Comparison of ENCODE assay signal across 1 cellular context in the genomic region with DNA sequence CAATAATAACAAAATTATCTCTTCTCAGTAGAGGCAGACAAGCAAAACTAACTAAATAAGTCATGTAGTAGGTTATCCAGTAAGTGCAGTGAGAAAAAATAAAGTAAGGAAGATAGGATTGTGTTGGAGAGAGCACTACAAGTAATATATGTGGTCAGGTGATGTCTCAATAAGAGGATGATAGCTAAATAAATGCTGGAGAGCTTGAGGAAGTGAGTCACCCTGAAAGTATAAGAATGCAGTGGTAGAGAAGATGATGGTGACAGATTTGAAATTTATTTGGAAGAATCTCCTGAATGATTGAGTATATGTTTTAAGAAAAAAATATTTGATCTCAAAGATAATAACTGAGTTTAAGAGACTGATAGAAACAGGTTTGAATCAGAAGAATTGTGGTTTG.
TF ChIP-seq lines count a peak whose summit lies in the region.

No MANE protein-coding gene starts in this region.

TF ChIP-seq in SK-N-SH treated with all-trans-retinoic acid at 6 μM for 48 hours, 23 proteins besides CTCF, POLR2A, EP300 and RAD21 (continued from another document):
- TF ChIP-seq, protein P1, sequence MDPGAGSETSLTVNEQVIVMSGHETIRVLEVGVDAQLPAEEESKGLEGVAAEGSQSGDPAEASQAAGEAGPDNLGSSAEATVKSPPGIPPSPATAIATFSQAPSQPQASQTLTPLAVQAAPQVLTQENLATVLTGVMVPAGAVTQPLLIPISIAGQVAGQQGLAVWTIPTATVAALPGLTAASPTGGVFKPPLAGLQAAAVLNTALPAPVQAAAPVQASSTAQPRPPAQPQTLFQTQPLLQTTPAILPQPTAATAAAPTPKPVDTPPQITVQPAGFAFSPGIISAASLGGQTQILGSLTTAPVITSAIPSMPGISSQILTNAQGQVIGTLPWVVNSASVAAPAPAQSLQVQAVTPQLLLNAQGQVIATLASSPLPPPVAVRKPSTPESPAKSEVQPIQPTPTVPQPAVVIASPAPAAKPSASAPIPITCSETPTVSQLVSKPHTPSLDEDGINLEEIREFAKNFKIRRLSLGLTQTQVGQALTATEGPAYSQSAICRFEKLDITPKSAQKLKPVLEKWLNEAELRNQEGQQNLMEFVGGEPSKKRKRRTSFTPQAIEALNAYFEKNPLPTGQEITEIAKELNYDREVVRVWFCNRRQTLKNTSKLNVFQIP (CRISPR knock-in tag; IDR thresholded peaks at IDR 0.05; ENCODE audit: borderline replicate concordance, low read depth), result no peak
- TF ChIP-seq, protein P2, sequence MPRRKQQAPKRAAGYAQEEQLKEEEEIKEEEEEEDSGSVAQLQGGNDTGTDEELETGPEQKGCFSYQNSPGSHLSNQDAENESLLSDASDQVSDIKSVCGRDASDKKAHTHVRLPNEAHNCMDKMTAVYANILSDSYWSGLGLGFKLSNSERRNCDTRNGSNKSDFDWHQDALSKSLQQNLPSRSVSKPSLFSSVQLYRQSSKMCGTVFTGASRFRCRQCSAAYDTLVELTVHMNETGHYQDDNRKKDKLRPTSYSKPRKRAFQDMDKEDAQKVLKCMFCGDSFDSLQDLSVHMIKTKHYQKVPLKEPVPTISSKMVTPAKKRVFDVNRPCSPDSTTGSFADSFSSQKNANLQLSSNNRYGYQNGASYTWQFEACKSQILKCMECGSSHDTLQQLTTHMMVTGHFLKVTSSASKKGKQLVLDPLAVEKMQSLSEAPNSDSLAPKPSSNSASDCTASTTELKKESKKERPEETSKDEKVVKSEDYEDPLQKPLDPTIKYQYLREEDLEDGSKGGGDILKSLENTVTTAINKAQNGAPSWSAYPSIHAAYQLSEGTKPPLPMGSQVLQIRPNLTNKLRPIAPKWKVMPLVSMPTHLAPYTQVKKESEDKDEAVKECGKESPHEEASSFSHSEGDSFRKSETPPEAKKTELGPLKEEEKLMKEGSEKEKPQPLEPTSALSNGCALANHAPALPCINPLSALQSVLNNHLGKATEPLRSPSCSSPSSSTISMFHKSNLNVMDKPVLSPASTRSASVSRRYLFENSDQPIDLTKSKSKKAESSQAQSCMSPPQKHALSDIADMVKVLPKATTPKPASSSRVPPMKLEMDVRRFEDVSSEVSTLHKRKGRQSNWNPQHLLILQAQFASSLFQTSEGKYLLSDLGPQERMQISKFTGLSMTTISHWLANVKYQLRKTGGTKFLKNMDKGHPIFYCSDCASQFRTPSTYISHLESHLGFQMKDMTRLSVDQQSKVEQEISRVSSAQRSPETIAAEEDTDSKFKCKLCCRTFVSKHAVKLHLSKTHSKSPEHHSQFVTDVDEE (CRISPR knock-in tag; IDR thresholded peaks at IDR 0.05), result no peak
- TF ChIP-seq GLIS3 (CRISPR knock-in tag; IDR thresholded peaks at IDR 0.05), result no peak
- TF ChIP-seq, protein P3, sequence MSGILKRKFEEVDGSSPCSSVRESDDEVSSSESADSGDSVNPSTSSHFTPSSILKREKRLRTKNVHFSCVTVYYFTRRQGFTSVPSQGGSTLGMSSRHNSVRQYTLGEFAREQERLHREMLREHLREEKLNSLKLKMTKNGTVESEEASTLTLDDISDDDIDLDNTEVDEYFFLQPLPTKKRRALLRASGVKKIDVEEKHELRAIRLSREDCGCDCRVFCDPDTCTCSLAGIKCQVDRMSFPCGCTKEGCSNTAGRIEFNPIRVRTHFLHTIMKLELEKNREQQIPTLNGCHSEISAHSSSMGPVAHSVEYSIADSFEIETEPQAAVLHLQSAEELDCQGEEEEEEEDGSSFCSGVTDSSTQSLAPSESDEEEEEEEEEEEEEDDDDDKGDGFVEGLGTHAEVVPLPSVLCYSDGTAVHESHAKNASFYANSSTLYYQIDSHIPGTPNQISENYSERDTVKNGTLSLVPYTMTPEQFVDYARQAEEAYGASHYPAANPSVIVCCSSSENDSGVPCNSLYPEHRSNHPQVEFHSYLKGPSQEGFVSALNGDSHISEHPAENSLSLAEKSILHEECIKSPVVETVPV (CRISPR knock-in tag; IDR thresholded peaks at IDR 0.05), result no peak
- no peak for TF ChIP-seq ZNF8 (CRISPR knock-in tag; IDR thresholded peaks at IDR 0.05)
- no peak for TF ChIP-seq TOX (CRISPR knock-in tag; IDR thresholded peaks at IDR 0.05; ENCODE audit: borderline replicate concordance)
TF ChIP-seq in SK-N-SH treated with all-trans-retinoic acid at 6 μM for 48 hours: peak in this region for 0.
